In the genomic region with DNA sequence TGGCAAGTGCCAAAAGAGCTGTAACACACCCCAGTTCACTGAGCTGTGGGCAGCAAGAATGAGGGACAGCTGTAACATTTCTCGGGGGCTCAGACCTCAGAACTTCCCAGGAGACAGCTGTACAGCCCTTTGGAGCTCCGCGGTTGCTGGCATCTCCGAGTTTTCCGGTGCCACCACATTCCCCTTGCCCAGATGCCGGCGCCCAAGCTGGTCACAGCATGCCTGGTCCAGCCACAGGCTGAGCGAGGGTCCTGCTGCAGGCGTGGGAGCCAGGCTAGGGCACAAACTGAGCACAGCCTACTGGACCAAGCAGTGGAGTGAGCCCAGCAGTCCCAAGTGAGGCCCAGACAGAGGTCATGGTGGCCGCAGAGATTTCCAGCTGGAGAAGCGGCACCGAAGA, we compare ENCODE assay signal across 1 cellular context.
TF ChIP-seq lines count a peak whose summit lies in the region.

No MANE protein-coding gene starts in this region.

TF ChIP-seq in GM23338, 12 proteins besides CTCF, POLR2A, EP300 and RAD21 (continued from another document):
- no peak for TF ChIP-seq ETS1 (IDR thresholded peaks at IDR 0.05)
